Comparison of ENCODE assay signal across 8 cellular contexts in the genomic region with DNA sequence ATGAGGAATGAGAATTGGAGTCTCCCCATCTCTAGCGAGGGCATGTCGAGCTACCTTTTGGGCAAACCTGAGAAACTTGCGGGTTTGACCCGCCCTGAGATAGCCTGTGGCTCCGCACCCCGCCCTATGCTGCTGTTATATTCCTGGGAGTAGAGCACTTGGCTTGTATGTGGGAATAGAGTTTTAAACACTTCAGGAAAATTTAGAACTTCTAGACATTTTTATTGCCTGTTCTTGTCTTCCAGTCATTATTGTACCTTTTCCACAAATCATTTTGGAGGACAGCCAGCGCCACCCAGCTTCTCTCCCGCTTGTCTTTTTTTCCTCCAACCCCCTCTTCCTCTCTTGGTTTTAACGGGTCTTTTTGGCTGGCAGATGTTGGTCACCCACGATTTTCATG. TPM values are rescaled to one million over a fixed set of nuclear protein-coding genes. Genes with fewer than 3 reads are reported as not detected.
DNase-seq lines count a peak whose midpoint lies in the region; ATAC-seq and TF ChIP-seq lines count a peak whose summit lies in the region.

No MANE protein-coding gene starts in this region.

- POLR2A ChIA-PET in HEK293T (lab: Yijun Ruan, JAX) (interaction anchor here (0.6 to 1.7 kb wide), 9 partner anchors 9 to 908 kb away, joined by 3 to 8 read pairs (median 4); a partner anchor contains a TSS), MCF 10A (lab: Yijun Ruan, JAX) (interaction anchor here (0.6 to 6.5 kb wide), 51 partner anchors 9 to 805 kb away, joined by 3 to 343 read pairs (median 4); a partner anchor contains a TSS)

- CTCF ChIA-PET in HEK293T (lab: Yijun Ruan, JAX): interaction anchor here (0.9 kb wide), 1 partner anchor 440 kb away, joined by 3 read pairs; no protein-coding TSS in a partner anchor
- CTCF ChIA-PET in MCF 10A (lab: Yijun Ruan, JAX): interaction anchor here (0.6 to 1.7 kb wide), 14 partner anchors 10 to 444 kb away, joined by 3 to 10 read pairs (median 4); a partner anchor contains a TSS

- ATAC-seq in stimulated activated naive B cell treated with anti-CD40 and anti-IgM and Interleukin-4, amounts not matched to agents 10 μg/mL and 1 μg/mL and 100 μg/mL, for 72 hours (replicated peaks): peak; percentile 24 to 25

- H3K27ac Mint-ChIP-seq in MCF 10A (ENCODE audit: low read depth, unreplicated experiment): peak overlapping the region; percentile 97
- peak overlapping the region; percentile 98 for H3K27ac Mint-ChIP-seq in stimulated activated naive B cell treated with anti-CD40 and anti-IgM and Interleukin-4, amounts not matched to agents 10 μg/mL and 1 μg/mL and 100 μg/mL, for 72 hours

- peak overlapping the region; percentile 85 for H3K4me3 Mint-ChIP-seq in MCF 10A (ENCODE audit: unreplicated experiment)
- peak overlapping the region; percentile 97 to 98 for H3K4me3 Mint-ChIP-seq in stimulated activated naive B cell treated with anti-CD40 and anti-IgM and Interleukin-4, amounts not matched to agents 10 μg/mL and 1 μg/mL and 100 μg/mL, for 72 hours

- no TSS peak for BruUV-seq in MCF 10A (replicated peaks; lab: Mats Ljungman, UMichigan)

- peaks cover 47% of the 10 kb centered on the region for H3K4me1 Mint-ChIP-seq in MCF 10A (ENCODE audit: insufficient read depth, unreplicated experiment)
- peaks cover 20 to 58% of the 10 kb centered on the region in 2 donors for H3K4me1 Mint-ChIP-seq in stimulated activated naive B cell treated with anti-CD40 and anti-IgM and Interleukin-4, amounts not matched to agents 10 μg/mL and 1 μg/mL and 100 μg/mL, for 72 hours

- no peak for TF ChIP-seq CTCF in MCF 10A (IDR thresholded peaks at IDR 0.05; ENCODE audit: unreplicated experiment)

- intact Hi-C loops in MCF 10A (cut with micrococcal nuclease): loop anchor here (1.0 kb wide), 2 partner anchors 96 to 349 kb away; a partner anchor contains a TSS

- H3K27me3 Mint-ChIP-seq in MCF 10A (ENCODE audit: insufficient read depth, unreplicated experiment): no peaks in the 10 kb centered on the region
- no peaks in the 10 kb centered on the region for H3K27me3 Mint-ChIP-seq in stimulated activated naive B cell treated with anti-CD40 and anti-IgM and Interleukin-4, amounts not matched to agents 10 μg/mL and 1 μg/mL and 100 μg/mL, for 72 hours

- peaks cover 30% of the 10 kb centered on the region for H3K36me3 Mint-ChIP-seq in MCF 10A (ENCODE audit: insufficient read depth, unreplicated experiment)
- H3K36me3 Mint-ChIP-seq in stimulated activated naive B cell treated with anti-CD40 and anti-IgM and Interleukin-4, amounts not matched to agents 10 μg/mL and 1 μg/mL and 100 μg/mL, for 72 hours: peaks cover 32 to 52% of the 10 kb centered on the region in 2 donors

- peak; percentile 19 to 49 for DNase-seq in NCI-H2081 (lab: John Stamatoyannopoulos, UW)
- no peak for DNase-seq in NCI-H2081 treated with DMSO at 0.1 percent for 48 hours (lab: John Stamatoyannopoulos, UW)
- DNase-seq in HEK293T (ENCODE audit: extremely low spot score): peak; percentile 54
- DNase-seq in NCI-H82 treated with DMSO at 0.1 percent for 48 hours (lab: John Stamatoyannopoulos, UW; ENCODE audit: unreplicated experiment): peak; percentile 25
- DNase-seq in MCF 10A (ENCODE audit: unreplicated experiment): peak; percentile 53
- peak; percentile 46 for DNase-seq in iPS-NIHi7 (ENCODE audit: extremely low spot score)
- DNase-seq in stimulated activated naive B cell treated with anti-CD40 and anti-IgM and Interleukin-4, amounts not matched to agents 10 μg/mL and 1 μg/mL and 100 μg/mL, for 72 hours: no peak
- DNase-seq in UCSD-AML1 (lab: John Stamatoyannopoulos, UW; ENCODE audit: unreplicated experiment): no peak

- no peaks in the 10 kb centered on the region for H3K9me3 Mint-ChIP-seq in MCF 10A (ENCODE audit: unreplicated experiment)
- no peaks in the 10 kb centered on the region for H3K9me3 Mint-ChIP-seq in stimulated activated naive B cell treated with anti-CD40 and anti-IgM and Interleukin-4, amounts not matched to agents 10 μg/mL and 1 μg/mL and 100 μg/mL, for 72 hours

TF ChIP-seq in HEK293T, 16 proteins besides CTCF, POLR2A, EP300 and RAD21:
- TF ChIP-seq, protein P1, sequence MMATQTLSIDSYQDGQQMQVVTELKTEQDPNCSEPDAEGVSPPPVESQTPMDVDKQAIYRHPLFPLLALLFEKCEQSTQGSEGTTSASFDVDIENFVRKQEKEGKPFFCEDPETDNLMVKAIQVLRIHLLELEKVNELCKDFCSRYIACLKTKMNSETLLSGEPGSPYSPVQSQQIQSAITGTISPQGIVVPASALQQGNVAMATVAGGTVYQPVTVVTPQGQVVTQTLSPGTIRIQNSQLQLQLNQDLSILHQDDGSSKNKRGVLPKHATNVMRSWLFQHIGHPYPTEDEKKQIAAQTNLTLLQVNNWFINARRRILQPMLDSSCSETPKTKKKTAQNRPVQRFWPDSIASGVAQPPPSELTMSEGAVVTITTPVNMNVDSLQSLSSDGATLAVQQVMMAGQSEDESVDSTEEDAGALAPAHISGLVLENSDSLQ (IDR thresholded peaks at IDR 0.05): peak; percentile 91
- TF ChIP-seq LEF1 (IDR thresholded peaks at IDR 0.05; ENCODE audit: borderline replicate concordance): no peak

RNA-seq across cellular contexts. Expression of a gene that starts 0.7 kb away (rescaled TPM):
- total RNA-seq in MCF 10A (2022): 60.9 and 64.4 TPM in 2 replicates

Comparison
In these comparisons a context has a peak if more than half of its experiments do, and no peak if none do; other contexts are left out.
1. DNase-seq: peak in NCI-H2081 (2 of 2), HEK293T (single experiment), NCI-H82 treated with DMSO at 0.1 percent for 48 hours (single experiment), MCF 10A (single experiment) and iPS-NIHi7 (single experiment); none in NCI-H2081 treated with DMSO at 0.1 percent for 48 hours (single experiment), stimulated activated naive B cell treated with anti-CD40 and anti-IgM and Interleukin-4, amounts not matched to agents 10 μg/mL and 1 μg/mL and 100 μg/mL, for 72 hours (single experiment) and UCSD-AML1 (single experiment).